16 cellular contexts compared by ENCODE assay signal in the genomic region with DNA sequence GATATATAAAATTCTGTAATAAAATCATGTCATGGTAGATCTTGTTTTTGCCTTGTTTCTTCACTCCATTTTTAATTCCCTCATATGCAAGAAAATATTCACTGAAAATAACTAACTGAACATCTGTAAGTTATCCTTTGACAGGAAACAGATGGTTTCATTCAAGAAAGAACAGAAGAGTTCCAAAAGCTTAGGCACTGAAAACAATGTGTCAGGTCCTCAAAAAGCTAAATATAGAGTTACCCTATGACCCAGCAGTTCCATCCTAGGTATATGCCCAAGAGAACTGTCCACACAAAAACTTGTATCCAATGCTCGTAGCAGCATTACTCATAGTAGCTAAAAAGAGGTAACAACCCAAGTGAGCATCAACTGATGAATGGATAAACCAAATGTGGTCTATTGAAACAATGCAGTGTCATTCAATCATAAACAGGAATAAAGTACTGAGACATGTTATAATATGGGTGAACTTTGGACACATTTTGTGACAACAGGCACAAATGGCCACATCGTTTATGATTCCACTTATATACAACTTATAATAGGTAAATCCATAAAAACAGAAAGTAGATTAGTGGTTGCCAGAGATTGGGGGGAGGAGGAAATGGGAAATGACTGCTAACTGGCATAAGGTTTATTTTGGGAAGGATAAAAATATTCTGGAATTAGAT.
"Had no signal": no experiment of that assay in that cellular context is flagged by ENCODE, and none has a peak within 500 bp of the region (broad histone marks: within the 10 kb centered on the region; RNA-seq: fewer than 3 reads in every experiment).

No MANE protein-coding gene starts in this region.

- H3K4me3 Mint-ChIP-seq: activated naive CD4-positive, alpha-beta T cell treated with anti-CD3 and anti-CD28 coated beads for 36 hours; activated T-helper 17 cell treated with anti-CD3 and anti-CD28 coated beads, Interleukin-2, amount 50 U/mL, for 72 hours; effector memory CD8-positive, alpha-beta T cell; neural crest cell; stimulated activated effector memory CD8-positive, alpha-beta T cell treated with anti-CD3 and anti-CD28 coated beads, Interleukin-12 subunit alpha, Interleukin-12 subunit beta, amount 100 ng/mL, for 72 hours had no signal

- H3K4me3 ChIP-seq: adrenal gland, gastrocnemius medialis, heart right ventricle, skin epidermis, thyroid gland had no signal

- DNase-seq: activated CD4-positive, alpha-beta T cell treated with anti-CD3 and anti-CD28 coated beads for 48 hours; activated naive CD4-positive, alpha-beta T cell treated with anti-CD3 and anti-CD28 coated beads for 36 hours; adrenal gland; central memory CD4-positive, alpha-beta T cell; effector memory CD8-positive, alpha-beta T cell; erythroblast; gastrocnemius medialis; heart right ventricle; T1000; thyroid gland had no signal

- H3K27me3 Mint-ChIP-seq: activated T-helper 17 cell treated with anti-CD3 and anti-CD28 coated beads, Interleukin-2, amount 50 U/mL, for 72 hours; effector memory CD8-positive, alpha-beta T cell had no signal

- H3K36me3 Mint-ChIP-seq: stimulated activated effector memory CD8-positive, alpha-beta T cell treated with anti-CD3 and anti-CD28 coated beads, Interleukin-12 subunit alpha, Interleukin-12 subunit beta, amount 100 ng/mL, for 72 hours had no signal

- H2AFZ ChIP-seq: parathyroid adenoma had no signal

- H3K36me3 ChIP-seq: adrenal gland, gastrocnemius medialis, thyroid gland had no signal

- H3K9me3 ChIP-seq: adrenal gland, gastrocnemius medialis, heart right ventricle, thyroid gland had no signal

- H3K27me3 ChIP-seq: adrenal gland, gastrocnemius medialis, heart right ventricle, thyroid gland had no signal

- H3K4me1 Mint-ChIP-seq: neural crest cell; stimulated activated effector memory CD8-positive, alpha-beta T cell treated with anti-CD3 and anti-CD28 coated beads, Interleukin-12 subunit alpha, Interleukin-12 subunit beta, amount 100 ng/mL, for 72 hours had no signal

- H3K9me3 Mint-ChIP-seq: activated naive CD4-positive, alpha-beta T cell treated with anti-CD3 and anti-CD28 coated beads for 36 hours; activated T-helper 17 cell treated with anti-CD3 and anti-CD28 coated beads, Interleukin-2, amount 50 U/mL, for 72 hours; effector memory CD8-positive, alpha-beta T cell; stimulated activated effector memory CD8-positive, alpha-beta T cell treated with anti-CD3 and anti-CD28 coated beads, Interleukin-12 subunit alpha, Interleukin-12 subunit beta, amount 100 ng/mL, for 72 hours had no signal

- H3K27ac ChIP-seq: gastrocnemius medialis, parathyroid adenoma, skin epidermis, VCaP had no signal

- ATAC-seq: activated T-helper 17 cell treated with anti-CD3 and anti-CD28 coated beads, Interleukin-2, amount 50 U/mL, for 72 hours; effector memory CD8-positive, alpha-beta T cell; gastrocnemius medialis; stimulated activated effector memory CD8-positive, alpha-beta T cell treated with anti-CD3 and anti-CD28 coated beads, Interleukin-12 subunit alpha, Interleukin-12 subunit beta, amount 100 ng/mL, for 72 hours had no signal

- H3K27ac Mint-ChIP-seq: activated T-helper 17 cell treated with anti-CD3 and anti-CD28 coated beads, Interleukin-2, amount 50 U/mL, for 72 hours; effector memory CD8-positive, alpha-beta T cell; stimulated activated effector memory CD8-positive, alpha-beta T cell treated with anti-CD3 and anti-CD28 coated beads, Interleukin-12 subunit alpha, Interleukin-12 subunit beta, amount 100 ng/mL, for 72 hours had no signal
